Comparison of ENCODE assay signal across 8 cellular contexts in the genomic region with DNA sequence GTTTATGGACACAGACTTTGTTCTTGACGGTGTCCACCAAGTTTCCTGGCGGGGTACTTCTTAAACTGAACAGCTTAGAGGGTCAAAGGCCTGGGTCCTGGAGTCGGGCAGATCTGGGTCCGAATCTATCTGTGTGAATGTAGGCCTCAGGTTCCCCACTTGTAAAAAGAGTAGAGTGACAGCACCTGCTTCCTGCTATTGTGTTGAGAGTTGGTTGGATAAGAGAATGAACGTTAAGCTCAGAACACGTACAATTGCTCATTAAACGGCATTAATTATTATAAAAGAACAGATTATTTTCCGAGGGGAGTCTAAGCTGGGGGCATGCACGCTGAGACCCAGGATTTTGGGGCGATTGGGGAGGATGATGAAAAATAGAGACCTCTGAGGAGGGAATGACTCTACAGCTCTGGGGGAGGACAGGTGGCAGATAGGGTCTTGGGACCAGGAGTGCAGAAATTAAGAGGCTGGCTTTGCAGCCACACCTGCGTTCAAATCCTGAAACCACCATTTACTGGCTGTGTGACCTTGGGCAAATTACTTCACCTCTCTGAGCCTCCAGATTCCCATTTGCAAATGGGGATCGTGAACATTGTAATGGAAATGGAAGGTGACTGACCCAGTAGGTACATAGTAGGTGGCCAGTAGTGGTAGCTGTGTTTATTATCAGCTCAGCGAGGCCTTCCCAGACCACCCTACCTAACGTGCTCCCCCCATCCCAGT. TPM values are rescaled to one million over a fixed set of nuclear protein-coding genes. Genes with fewer than 3 reads are reported as not detected.
DNase-seq lines count a peak whose midpoint lies in the region; ATAC-seq, FAIRE-seq and TF ChIP-seq lines count a peak whose summit lies in the region.

No MANE protein-coding gene starts in this region.

- H3K9me3 ChIP-seq in colonic mucosa: no peaks in the 10 kb centered on the region
- H3K9me3 ChIP-seq in naive thymus-derived CD4-positive, alpha-beta T cell (ENCODE audit: control insufficient read depth in 2 of 3, low read length in 3 of 3): no peaks in the 10 kb centered on the region

- POLR2A ChIA-PET in naive thymus-derived CD4-positive, alpha-beta T cell (lab: Charles Lee): interaction anchor here (0.6 to 2.4 kb wide), 10 partner anchors 11 to 1854 kb away, joined by 3 to 9 read pairs (median 4); partner anchors contain the start of genes HAPSTR1 and SOCS1

- DNase-seq in AG10803 (ENCODE audit: low read depth): no peak
- no peak for DNase-seq in colonic mucosa
- peak in 1 of 9 donors; percentile 13 for DNase-seq in naive thymus-derived CD4-positive, alpha-beta T cell
- no peak for DNase-seq in NCI-H1048 (lab: John Stamatoyannopoulos, UW)
- no peak for DNase-seq in A172 (ENCODE audit: low spot score)
- DNase-seq in GM19239 (ENCODE audit: insufficient read length, low spot score): no peak
- DNase-seq in cerebellar nuclear complex (lab: John Stamatoyannopoulos, UW): no peak

- H3K27me3 ChIP-seq in colonic mucosa: no peaks in the 10 kb centered on the region
- no peaks in the 10 kb centered on the region for H3K27me3 ChIP-seq in naive thymus-derived CD4-positive, alpha-beta T cell (ENCODE audit: control insufficient read depth in 2 of 2, insufficient read depth in 2 of 2, low read length in 2 of 2)

- H3K4me1 ChIP-seq in colonic mucosa: peaks cover 5% of the 10 kb centered on the region
- peaks cover 26 to 51% of the 10 kb centered on the region in 2 donors for H3K4me1 ChIP-seq in naive thymus-derived CD4-positive, alpha-beta T cell (ENCODE audit: control insufficient read depth in 2 of 2, insufficient read depth in 2 of 2, low read length in 2 of 2)

- CTCF ChIA-PET in naive thymus-derived CD4-positive, alpha-beta T cell (lab: Charles Lee): interaction anchor here (0.7 kb wide), 1 partner anchor 9 kb away, joined by 5 read pairs; no protein-coding TSS in a partner anchor

- no peak overlapping the region for H3K27ac ChIP-seq in colonic mucosa
- peak overlapping the region; percentile 88 for H3K27ac ChIP-seq in naive thymus-derived CD4-positive, alpha-beta T cell (ENCODE audit: low read depth, low read length)

- H3K9ac ChIP-seq in colonic mucosa (ENCODE audit: low read depth in 2 of 2, low read length in 2 of 2): peak overlapping the region; percentile 66 to 84

- H3K36me3 ChIP-seq in colonic mucosa: no peaks in the 10 kb centered on the region
- peaks cover 0 to 5% (median 0%) of the 10 kb centered on the region in 3 experiments for H3K36me3 ChIP-seq in naive thymus-derived CD4-positive, alpha-beta T cell (ENCODE audit: control insufficient read depth in 2 of 3, insufficient read depth in 3 of 3, low read length in 3 of 3)

- peak overlapping the region; percentile 65 to 96 (median 92) for H3K27ac Mint-ChIP-seq in IgD-negative memory B cell
- H3K27ac Mint-ChIP-seq in naive thymus-derived CD4-positive, alpha-beta T cell: peak overlapping the region; percentile 41 to 92 (median 80)

- H3K9me3 Mint-ChIP-seq in IgD-negative memory B cell: no peaks in the 10 kb centered on the region
- H3K9me3 Mint-ChIP-seq in naive thymus-derived CD4-positive, alpha-beta T cell: no peaks in the 10 kb centered on the region

- intact Hi-C loops in colonic mucosa (cut with DNase I): no loop called here
- intact Hi-C loops in naive thymus-derived CD4-positive, alpha-beta T cell (cut with micrococcal nuclease): loop anchor here (2.0 to 10.0 kb wide), 3 partner anchors 640 to 1030 kb away; partner anchors contain the start of genes LITAF (in 1 of the 2), SNX29 (in 1 of the 2) and TXNDC11 (in 1 of the 2)

- TF ChIP-seq CTCF in AG10803 (conservative IDR thresholded peaks at IDR 0.05; ENCODE audit: low read length) (no peak), colonic mucosa (IDR thresholded peaks at IDR 0.05) (no peak)

- peak overlapping the region; percentile 80 for H3K4me3 ChIP-seq in AG10803 (ENCODE audit: low read length)
- peak overlapping the region; percentile 93 for H3K4me3 ChIP-seq in colonic mucosa
- H3K4me3 ChIP-seq in naive thymus-derived CD4-positive, alpha-beta T cell (ENCODE audit: low read length): peak overlapping the region; percentile 82

- peaks cover 39 to 53% (median 43%) of the 10 kb centered on the region in 3 donors for H3K4me1 Mint-ChIP-seq in IgD-negative memory B cell
- peaks cover 41 to 85% (median 68%) of the 10 kb centered on the region in 7 donors for H3K4me1 Mint-ChIP-seq in naive thymus-derived CD4-positive, alpha-beta T cell

- peaks cover 2% of the 10 kb centered on the region for H3K36me3 Mint-ChIP-seq in IgD-negative memory B cell
- peaks cover 0 to 4% (median 0%) of the 10 kb centered on the region in 5 donors for H3K36me3 Mint-ChIP-seq in naive thymus-derived CD4-positive, alpha-beta T cell

- ATAC-seq in naive thymus-derived CD4-positive, alpha-beta T cell: no peak

- H3K27me3 Mint-ChIP-seq in IgD-negative memory B cell: no peaks in the 10 kb centered on the region
- H3K27me3 Mint-ChIP-seq in naive thymus-derived CD4-positive, alpha-beta T cell: no peaks in the 10 kb centered on the region

- H3K4me3 Mint-ChIP-seq in IgD-negative memory B cell: peak overlapping the region; percentile 87 to 95 (median 94)
- H3K4me3 Mint-ChIP-seq in naive thymus-derived CD4-positive, alpha-beta T cell: peak overlapping the region; percentile 83 to 95 (median 92)

- no peak for FAIRE-seq in GM19239 (lab: Jason Lieb, UNC)

RNA-seq across cellular contexts. Expression of gene CLEC16A, which starts 0.9 kb away (rescaled TPM):
- polyA plus RNA-seq in IgD-negative memory B cell: 21.1 TPM
- total RNA-seq in colonic mucosa: 10 to 100 TPM; 24.9 to 29.6 TPM
- 10 to 100 TPM; 28.2 to 38.2 (median 34.0) TPM for total RNA-seq in naive thymus-derived CD4-positive, alpha-beta T cell
- 10 to 100 TPM; 14.7 to 25.6 TPM for polyA plus RNA-seq in naive thymus-derived CD4-positive, alpha-beta T cell
- total RNA-seq in A172 (2014; rRNA removed; shearing (Covaris generic)): 13.3 and 17.3 TPM in 2 replicates

RNA-seq across cellular contexts. Expression of gene DEXI, which starts 3.0 kb away (rescaled TPM):
- polyA plus RNA-seq in IgD-negative memory B cell: 11.4 TPM
- total RNA-seq in colonic mucosa: 10 to 100 TPM; 23.8 to 29.5 TPM
- total RNA-seq in naive thymus-derived CD4-positive, alpha-beta T cell: 10 to 100 TPM; 13.2 to 39.8 (median 30.2) TPM
- 10 to 100 TPM; 51.0 to 83.5 TPM for polyA plus RNA-seq in naive thymus-derived CD4-positive, alpha-beta T cell
- 65.9 and 66.5 TPM in 2 replicates for total RNA-seq in A172 (2014; rRNA removed; shearing (Covaris generic))
